Comparison of ENCODE assay signal across 1 cellular context in the genomic region with DNA sequence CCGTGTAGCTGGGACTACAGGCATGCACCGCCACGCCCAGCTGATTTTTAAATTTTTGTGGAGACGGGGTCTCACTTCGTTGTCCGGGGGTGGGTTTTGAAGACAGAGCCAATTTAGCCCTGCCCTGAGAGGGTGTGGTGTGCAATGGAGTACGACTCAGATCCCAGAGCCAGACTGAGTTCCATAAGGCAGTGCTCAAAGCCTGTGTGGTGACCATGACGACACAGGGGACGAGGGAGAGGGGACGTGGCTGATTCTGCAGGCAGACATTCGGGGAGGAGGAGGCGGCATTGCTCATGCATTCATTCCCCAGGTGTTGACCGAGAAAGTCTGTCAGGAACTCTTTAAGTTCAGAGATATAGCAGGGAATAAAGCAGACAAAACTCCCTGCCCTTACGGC.
TF ChIP-seq lines count a peak whose summit lies in the region.

No MANE protein-coding gene starts in this region.

TF ChIP-seq in H1, 55 proteins besides CTCF, POLR2A, EP300 and RAD21:
- TF ChIP-seq GTF2F1 (IDR thresholded peaks at IDR 0.05; ENCODE audit: borderline replicate concordance, low read depth, low read length) (no peak), BCL11A (IDR thresholded peaks at IDR 0.05; ENCODE audit: low read depth in 2 of 2, low read length in 2 of 2) (no peak), PHF8 (conservative IDR thresholded peaks at IDR 0.05; ENCODE audit: low read depth, low read length) (no peak), SP1 (IDR thresholded peaks at IDR 0.05; ENCODE audit: low read depth, low read length) (no peak), SAP30 (IDR thresholded peaks at IDR 0.05; ENCODE audit: insufficient read depth, insufficient replicate concordance, low read length) (no peak), RXRA (IDR thresholded peaks at IDR 0.05; ENCODE audit: insufficient read depth, low read depth, low read length) (no peak), SP4 (IDR thresholded peaks at IDR 0.05; ENCODE audit: low read length) (no peak), SP2 (IDR thresholded peaks at IDR 0.05; ENCODE audit: low read length) (no peak), CHD1 (IDR thresholded peaks at IDR 0.05; ENCODE audit: low read depth, low read length) (no peak), JUN (IDR thresholded peaks at IDR 0.05; ENCODE audit: low read depth, low read length) (no peak), TBP (IDR thresholded peaks at IDR 0.05; ENCODE audit: low read depth, low read length) (no peak), CBX5 (IDR thresholded peaks at IDR 0.05; ENCODE audit: low read depth, low read length) (no peak), TEAD4 (IDR thresholded peaks at IDR 0.05; ENCODE audit: low read depth, low read length) (no peak), HDAC2 (IDR thresholded peaks at IDR 0.05; ENCODE audit: borderline replicate concordance in 1 of 2, low read depth in 2 of 2, low read length in 2 of 2) (no peak)
- TF ChIP-seq, protein P1, sequence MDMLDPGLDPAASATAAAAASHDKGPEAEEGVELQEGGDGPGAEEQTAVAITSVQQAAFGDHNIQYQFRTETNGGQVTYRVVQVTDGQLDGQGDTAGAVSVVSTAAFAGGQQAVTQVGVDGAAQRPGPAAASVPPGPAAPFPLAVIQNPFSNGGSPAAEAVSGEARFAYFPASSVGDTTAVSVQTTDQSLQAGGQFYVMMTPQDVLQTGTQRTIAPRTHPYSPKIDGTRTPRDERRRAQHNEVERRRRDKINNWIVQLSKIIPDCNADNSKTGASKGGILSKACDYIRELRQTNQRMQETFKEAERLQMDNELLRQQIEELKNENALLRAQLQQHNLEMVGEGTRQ (IDR thresholded peaks at IDR 0.05; ENCODE audit: low read length): no peak
